20 cellular contexts compared by ENCODE assay signal in genomic region chr18:79902640-79903039, GRCh38. TPM values are rescaled to one million over a fixed set of nuclear protein-coding genes. Genes with fewer than 3 reads are reported as not detected.
DNase-seq lines count a peak whose midpoint lies in the region; FAIRE-seq and TF ChIP-seq lines count a peak whose summit lies in the region.
"Had no signal": no experiment of that assay in that cellular context is flagged by ENCODE, and none has a peak within 500 bp of the region (broad histone marks: within the 10 kb centered on the region; RNA-seq: fewer than 3 reads in every experiment).

No MANE protein-coding gene starts in this region.

- H3K9me3 Mint-ChIP-seq in MCF 10A (ENCODE audit: unreplicated experiment) (peaks cover 11% of the 10 kb centered on the region), endothelial cell (ENCODE audit: unreplicated experiment) (peaks cover 16% of the 10 kb centered on the region)

- H3K9me3 ChIP-seq in breast epithelium = peaks cover 14 to 62% of the 10 kb centered on the region in 2 donors
- no peaks in the 10 kb centered on the region for H3K9me3 ChIP-seq in prostate gland

- FAIRE-seq in GM12891 (lab: Jason Lieb, UNC) (no peak), urothelium cell line (lab: Jason Lieb, UNC) (no peak)
- FAIRE-seq: A549, GM18507 had no signal

- CTCF ChIA-PET in MCF 10A (lab: Yijun Ruan, JAX) = no interaction called here

- no peaks in the 10 kb centered on the region for H3K4me1 ChIP-seq in breast epithelium
- H3K4me1 ChIP-seq in prostate gland (replicated peaks) = no peaks in the 10 kb centered on the region
- H3K4me1 ChIP-seq: A549 had no signal

- H3K27ac ChIP-seq in breast epithelium = no peak overlapping the region
- no peak overlapping the region for H3K27ac ChIP-seq in prostate gland
- H3K27ac ChIP-seq: A549, C4-2B, RWPE1 had no signal

- H3K36me3 Mint-ChIP-seq in MCF 10A (ENCODE audit: insufficient read depth, unreplicated experiment) (peaks cover 29% of the 10 kb centered on the region), endothelial cell (ENCODE audit: low read depth, unreplicated experiment) (peaks cover 41% of the 10 kb centered on the region)

- H3K4me3 ChIP-seq in breast epithelium (no peak overlapping the region), prostate gland (no peak overlapping the region)
- H3K4me3 ChIP-seq: A549 had no signal

- TF ChIP-seq POLR2A in breast epithelium (IDR thresholded peaks at IDR 0.05) (no peak), GM12891 (IDR thresholded peaks at IDR 0.05; ENCODE audit: low read depth, low read length) (no peak), prostate gland (IDR thresholded peaks at IDR 0.05) (no peak)

- H3K27me3 Mint-ChIP-seq in MCF 10A (ENCODE audit: insufficient read depth, unreplicated experiment) = no peaks in the 10 kb centered on the region
- peaks cover 13% of the 10 kb centered on the region for H3K27me3 Mint-ChIP-seq in endothelial cell (ENCODE audit: unreplicated experiment)

- DNase-seq in MCF 10A (ENCODE audit: unreplicated experiment) = no peak
- no peak for DNase-seq in breast epithelium (ENCODE audit: low spot score in 2 of 2)
- peak; percentile 5 for DNase-seq in GM12891 (ENCODE audit: insufficient read length, low spot score)
- no peak for DNase-seq in endothelial cell (ENCODE audit: low spot score)
- peak; percentile 70 for DNase-seq in posterior vena cava (ENCODE audit: low spot score)
- no peak for DNase-seq in urothelium cell line (ENCODE audit: low spot score)
- no peak for DNase-seq in HuH-7 (ENCODE audit: low spot score)
- DNase-seq in prostate gland (ENCODE audit: low spot score) = no peak
- DNase-seq: COR-L47, DMS53, HCEC 1CT, NCI-H1048, NCI-H146, NCI-H226, NCI-H526, OCI-M1 had no signal

- no peak for TF ChIP-seq CTCF in MCF 10A (IDR thresholded peaks at IDR 0.05; ENCODE audit: unreplicated experiment)
- TF ChIP-seq CTCF in breast epithelium (IDR thresholded peaks at IDR 0.05) = no peak
- TF ChIP-seq CTCF in endothelial cell (IDR thresholded peaks at IDR 0.05; ENCODE audit: unreplicated experiment) = no peak
- TF ChIP-seq CTCF in prostate gland (IDR thresholded peaks at IDR 0.05) = no peak

- no peak overlapping the region for H3K27ac Mint-ChIP-seq in MCF 10A (ENCODE audit: low read depth, unreplicated experiment)
- no peak overlapping the region for H3K27ac Mint-ChIP-seq in endothelial cell (ENCODE audit: unreplicated experiment)

- no peaks in the 10 kb centered on the region for H3K36me3 ChIP-seq in breast epithelium
- H3K36me3 ChIP-seq in prostate gland = no peaks in the 10 kb centered on the region

- H3K4me3 Mint-ChIP-seq in MCF 10A (ENCODE audit: unreplicated experiment) = no peak overlapping the region
- H3K4me3 Mint-ChIP-seq in endothelial cell (ENCODE audit: unreplicated experiment) = peak overlapping the region; percentile 62

- WGBS in prostate gland = 94% methylated on average over 20 of the region's 20 CpGs

- H3K4me1 Mint-ChIP-seq in MCF 10A (ENCODE audit: insufficient read depth, unreplicated experiment) (no peaks in the 10 kb centered on the region), endothelial cell (ENCODE audit: unreplicated experiment) (no peaks in the 10 kb centered on the region)

- H3K27me3 ChIP-seq in breast epithelium = no peaks in the 10 kb centered on the region
- no peaks in the 10 kb centered on the region for H3K27me3 ChIP-seq in prostate gland (replicated peaks; ENCODE audit: insufficient read depth)

- TSS peak; percentile 27 for BruUV-seq in MCF 10A (replicated peaks; lab: Mats Ljungman, UMichigan)

- POLR2A ChIA-PET in MCF 10A (lab: Yijun Ruan, JAX) = no interaction called here

- intact Hi-C loops in MCF 10A (cut with micrococcal nuclease) (no loop called here), breast epithelium (cut with DNase I; ENCODE audit: low total_unique reads) (no loop called here), posterior vena cava (cut with DNase I) (no loop called here), prostate gland (cut with DNase I) (no loop called here)

TF ChIP-seq in GM12891, 5 proteins besides CTCF, POLR2A, EP300 and RAD21:
- TF ChIP-seq PAX5 (IDR thresholded peaks at IDR 0.05; ENCODE audit: insufficient read depth, low read length, severe bottlenecking) (no peak), POLR2AphosphoS5 (IDR thresholded peaks at IDR 0.05; ENCODE audit: low read depth, low read length) (no peak), SPI1 (IDR thresholded peaks at IDR 0.05; ENCODE audit: low read depth, low read length) (no peak), TAF1 (IDR thresholded peaks at IDR 0.05; ENCODE audit: low read depth, low read length) (no peak)

RNA-seq across cellular contexts. Expression of gene SLC66A2, which starts 48.8 kb away (rescaled TPM):
- total RNA-seq in MCF 10A (2022) (21.7 and 24.5 TPM in 2 replicates), breast epithelium (100 to 1,000 TPM in 1 of 3 donors, 10 to 100 TPM in 2; 45.2 to 141 (median 65.9) TPM), endothelial cell (ENCODE audit: unreplicated experiment) (31.8 TPM), posterior vena cava (10 to 100 TPM; 32.0 to 36.8 TPM), prostate gland (10 to 100 TPM; 37.6 to 74.1 TPM)
- 25.6 TPM for polyA plus RNA-seq in GM12891 (2012; ENCODE audit: low read depth, missing spikeins)

Comparison
In these comparisons a context has a peak if more than half of its experiments do, and no peak if none do; other contexts are left out.
1. DNase-seq: peak in GM12891 (single experiment) and posterior vena cava (single experiment); none in MCF 10A (single experiment), breast epithelium (0 of 2), endothelial cell (single experiment), urothelium cell line (single experiment), HuH-7 (single experiment) and prostate gland (single experiment).